ENCODE assay signal across 25 cellular contexts in genomic region chr9:65405253-65405652, GRCh38.
"Had no signal": no experiment of that assay in that cellular context is flagged by ENCODE, and none has a peak within 500 bp of the region (broad histone marks: within the 10 kb centered on the region; RNA-seq: fewer than 3 reads in every experiment).

No MANE protein-coding gene starts in this region.

- H3K27ac ChIP-seq: colonic mucosa, epithelial cell of prostate, esophagus squamous epithelium, gastrocnemius medialis, heart right ventricle, left ventricle myocardium inferior, lower lobe of right lung had no signal

- H3K36me3 ChIP-seq: colonic mucosa, esophagus squamous epithelium, gastrocnemius medialis, heart right ventricle, left ventricle myocardium inferior, lower lobe of right lung had no signal

- H3K4me3 ChIP-seq: colonic mucosa, esophagus squamous epithelium, gastrocnemius medialis, heart right ventricle, left ventricle myocardium inferior, lower lobe of right lung, mucosa of descending colon had no signal

- FAIRE-seq: endometrium, islet of Langerhans, keratinocyte had no signal

- H3K9me3 ChIP-seq: colonic mucosa, esophagus squamous epithelium, gastrocnemius medialis, lower lobe of right lung had no signal

- ATAC-seq: effector memory CD8-positive, alpha-beta T cell; esophagus mucosa; gastrocnemius medialis; heart right ventricle; left colon; left lobe of liver; lower lobe of right lung; mucosa of descending colon had no signal

- H3K27me3 ChIP-seq: colonic mucosa, esophagus squamous epithelium, gastrocnemius medialis, heart right ventricle had no signal

- DNase-seq: colonic mucosa; cortex of kidney; effector CD8-positive, alpha-beta T cell; effector memory CD8-positive, alpha-beta T cell; endodermal cell; erythroblast; esophagus squamous epithelium; foreskin fibroblast; gastrocnemius medialis; glutamatergic neuron; heart right ventricle; hippocampal formation; kidney glomerular epithelial cell; left colon; left ventricle myocardium inferior; lower lobe of right lung; mesenchymal stem cell; naive B cell had no signal

- H3K4me1 ChIP-seq: colonic mucosa, esophagus squamous epithelium, gastrocnemius medialis, heart right ventricle, left ventricle myocardium inferior, lower lobe of right lung had no signal
